In the genomic region with DNA sequence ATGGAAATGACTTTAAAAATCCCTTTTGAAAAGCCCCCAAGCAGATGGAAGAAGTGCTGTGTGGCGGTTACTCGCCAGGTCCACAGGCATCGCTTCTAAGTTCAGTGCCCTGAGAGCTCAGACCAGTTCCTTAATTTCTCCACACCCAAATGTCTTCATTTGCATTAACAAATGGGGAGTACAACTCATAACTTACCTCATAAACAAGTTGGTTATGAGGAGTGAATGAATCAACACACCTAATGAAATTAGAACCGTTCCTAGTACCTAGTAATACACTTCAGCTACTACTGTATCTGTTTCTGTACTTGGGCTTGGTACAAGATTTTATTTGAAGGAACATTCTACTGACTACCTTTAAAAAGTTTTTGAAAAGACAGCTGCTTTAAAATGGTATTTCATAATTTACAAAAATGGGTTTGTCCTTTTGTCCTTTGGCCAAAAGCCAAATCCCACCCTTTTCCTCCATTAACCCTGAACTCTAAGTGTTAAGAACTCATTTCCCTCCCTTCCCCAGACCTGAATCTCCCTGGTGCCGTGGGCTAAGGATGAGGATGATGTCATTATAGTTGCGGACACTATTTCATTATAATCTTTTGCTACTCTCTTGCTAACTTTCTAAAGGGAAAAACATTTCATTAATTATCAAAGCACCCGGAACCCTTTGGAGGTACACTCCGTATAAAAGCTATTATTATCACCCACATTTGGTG, we compare ENCODE assay signal across 1 cellular context.
TF ChIP-seq lines count a peak whose summit lies in the region.

No MANE protein-coding gene starts in this region.

TF ChIP-seq in IMR-90, 13 proteins besides CTCF, POLR2A, EP300 and RAD21:
- no peak for TF ChIP-seq USF2 (IDR thresholded peaks at IDR 0.05; ENCODE audit: low read depth, low read length)
